21 cellular contexts compared by ENCODE assay signal in the genomic region with DNA sequence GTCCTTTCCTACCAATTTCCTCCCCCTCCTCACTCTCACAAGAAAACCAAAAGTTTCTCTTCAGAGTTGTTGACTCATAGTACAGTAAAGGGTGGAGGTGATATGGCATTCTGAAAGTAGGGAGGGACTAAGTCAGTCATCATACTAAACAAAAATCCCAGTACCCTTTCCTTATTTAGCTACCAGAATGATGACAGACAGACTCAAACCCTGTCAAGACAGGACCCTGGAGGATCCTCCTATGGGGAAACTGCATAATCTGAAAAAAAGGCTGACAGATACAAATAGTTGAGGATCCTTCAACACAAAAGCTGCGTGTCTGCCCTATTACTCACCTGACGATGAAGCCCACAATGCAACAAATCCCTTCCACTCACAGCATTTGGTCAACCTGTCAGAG. TPM values are rescaled to one million over a fixed set of nuclear protein-coding genes. Genes with fewer than 3 reads are reported as not detected.
DNase-seq lines count a peak whose midpoint lies in the region; ATAC-seq, FAIRE-seq and TF ChIP-seq lines count a peak whose summit lies in the region.
"Had no signal": no experiment of that assay in that cellular context is flagged by ENCODE, and none has a peak within 500 bp of the region (broad histone marks: within the 10 kb centered on the region; RNA-seq: fewer than 3 reads in every experiment).

No MANE protein-coding gene starts in this region.

- TF ChIP-seq CTCF in RWPE2 (IDR thresholded peaks at IDR 0.05; ENCODE audit: poor library complexity, severe bottlenecking) (no peak), foreskin keratinocyte (conservative IDR thresholded peaks at IDR 0.05) (no peak), type B pancreatic cell (conservative IDR thresholded peaks at IDR 0.05) (no peak), GM20000 (IDR thresholded peaks at IDR 0.05; ENCODE audit: extremely low read depth, missing control alignments) (no peak), brain microvascular endothelial cell (IDR thresholded peaks at IDR 0.05; ENCODE audit: low read depth, low read length, missing control alignments) (no peak)

- peaks cover 12% of the 10 kb centered on the region for H3K4me1 Mint-ChIP-seq in activated naive CD8-positive, alpha-beta T cell treated with anti-CD3 and anti-CD28 coated beads, Interleukin-2, amount 50 U/mL, for 24 hours
- H3K4me1 Mint-ChIP-seq in activated naive CD8-positive, alpha-beta T cell treated with anti-CD3 and anti-CD28 coated beads for 36 hours, result peaks cover 3% of the 10 kb centered on the region
- H3K4me1 Mint-ChIP-seq in type B pancreatic cell (ENCODE audit: unreplicated experiment), result no peaks in the 10 kb centered on the region

- no peak for TF ChIP-seq POLR2A in H54 (IDR thresholded peaks at IDR 0.05; ENCODE audit: low read depth, low read length)

- no peaks in the 10 kb centered on the region for H3K36me3 ChIP-seq in RWPE2 (ENCODE audit: low read depth)
- H3K36me3 ChIP-seq in brain microvascular endothelial cell (replicated peaks), result no peaks in the 10 kb centered on the region

- H3K27ac ChIP-seq in RWPE2 (ENCODE audit: poor library complexity, severe bottlenecking) (no peak overlapping the region), foreskin keratinocyte (peak overlapping the region; percentile 71), brain microvascular endothelial cell (no peak overlapping the region)

- peaks cover 19% of the 10 kb centered on the region for H3K9me3 Mint-ChIP-seq in activated naive CD8-positive, alpha-beta T cell treated with anti-CD3 and anti-CD28 coated beads, Interleukin-2, amount 50 U/mL, for 24 hours
- peaks cover 16% of the 10 kb centered on the region for H3K9me3 Mint-ChIP-seq in activated naive CD8-positive, alpha-beta T cell treated with anti-CD3 and anti-CD28 coated beads for 36 hours
- H3K9me3 Mint-ChIP-seq in type B pancreatic cell, result peaks cover 14% of the 10 kb centered on the region

- FAIRE-seq in H54 (lab: Jason Lieb, UNC), result no peak
- FAIRE-seq: G401.6, GM12891, GM19239 had no signal

- peaks cover 29% of the 10 kb centered on the region for H3K36me3 Mint-ChIP-seq in activated naive CD8-positive, alpha-beta T cell treated with anti-CD3 and anti-CD28 coated beads, Interleukin-2, amount 50 U/mL, for 24 hours (ENCODE audit: low read depth)
- peaks cover 29% of the 10 kb centered on the region for H3K36me3 Mint-ChIP-seq in activated naive CD8-positive, alpha-beta T cell treated with anti-CD3 and anti-CD28 coated beads for 36 hours
- no peaks in the 10 kb centered on the region for H3K36me3 Mint-ChIP-seq in type B pancreatic cell

- H3K27me3 ChIP-seq in RWPE2 (ENCODE audit: insufficient read depth, poor library complexity, severe bottlenecking) (no peaks in the 10 kb centered on the region), foreskin keratinocyte (no peaks in the 10 kb centered on the region), brain microvascular endothelial cell (replicated peaks) (no peaks in the 10 kb centered on the region)

- H3K27me3 Mint-ChIP-seq in activated naive CD8-positive, alpha-beta T cell treated with anti-CD3 and anti-CD28 coated beads, Interleukin-2, amount 50 U/mL, for 24 hours, result no peaks in the 10 kb centered on the region
- H3K27me3 Mint-ChIP-seq in activated naive CD8-positive, alpha-beta T cell treated with anti-CD3 and anti-CD28 coated beads for 36 hours, result no peaks in the 10 kb centered on the region
- H3K27me3 Mint-ChIP-seq in type B pancreatic cell, result no peaks in the 10 kb centered on the region

- H3K27ac Mint-ChIP-seq in activated naive CD8-positive, alpha-beta T cell treated with anti-CD3 and anti-CD28 coated beads, Interleukin-2, amount 50 U/mL, for 24 hours, result peak overlapping the region; percentile 34
- H3K27ac Mint-ChIP-seq in activated naive CD8-positive, alpha-beta T cell treated with anti-CD3 and anti-CD28 coated beads for 36 hours, result no peak overlapping the region
- H3K27ac Mint-ChIP-seq in type B pancreatic cell, result peak overlapping the region; percentile 90

- no peak overlapping the region for H3K4me3 Mint-ChIP-seq in activated naive CD8-positive, alpha-beta T cell treated with anti-CD3 and anti-CD28 coated beads, Interleukin-2, amount 50 U/mL, for 24 hours
- no peak overlapping the region for H3K4me3 Mint-ChIP-seq in activated naive CD8-positive, alpha-beta T cell treated with anti-CD3 and anti-CD28 coated beads for 36 hours
- no peak overlapping the region for H3K4me3 Mint-ChIP-seq in type B pancreatic cell
- H3K4me3 Mint-ChIP-seq: CD4-positive, CD25-positive, alpha-beta regulatory T cell had no signal

- peak; percentile 43 for ATAC-seq in activated naive CD8-positive, alpha-beta T cell treated with anti-CD3 and anti-CD28 coated beads, Interleukin-2, amount 50 U/mL, for 24 hours
- ATAC-seq in RWPE2 (ENCODE audit: low read depth), result peak; percentile 23; the same call in 2 of the 3 replicates
- ATAC-seq in foreskin keratinocyte, result peak; percentile 93

- no peak for DNase-seq in activated naive CD8-positive, alpha-beta T cell treated with anti-CD3 and anti-CD28 coated beads, Interleukin-2, amount 50 U/mL, for 24 hours
- DNase-seq in activated naive CD8-positive, alpha-beta T cell treated with anti-CD3 and anti-CD28 coated beads for 36 hours, result no peak
- DNase-seq in RWPE2 (ENCODE audit: low spot score) (no peak), foreskin keratinocyte (peak; percentile 86 to 96), type B pancreatic cell (ENCODE audit: extremely low spot score, unreplicated experiment) (no peak), H54 (ENCODE audit: insufficient read length, low spot score) (no peak), GM20000 (ENCODE audit: low spot score) (no peak), brain microvascular endothelial cell (no peak)
- DNase-seq: ACHN; CD4-positive, CD25-positive, alpha-beta regulatory T cell; DMS79; KBM-7; NCI-H1092; NCI-H1694; NCI-H2107; NCI-H345; NCI-H69 had no signal

- in situ Hi-C loops in brain microvascular endothelial cell (cut with HindIII; ENCODE audit: low pct_ligation_motif_present, low sequenced_read_pairs), result no loop called here

- H3K4me3 ChIP-seq in RWPE2 (ENCODE audit: severe bottlenecking) (no peak overlapping the region), brain microvascular endothelial cell (ENCODE audit: low read depth, low read length) (no peak overlapping the region)

- H3K4me1 ChIP-seq in RWPE2 (ENCODE audit: insufficient read depth, poor library complexity, severe bottlenecking) (no peaks in the 10 kb centered on the region), foreskin keratinocyte (peaks cover 14% of the 10 kb centered on the region)

- H3K9me3 ChIP-seq in RWPE2 (ENCODE audit: severe bottlenecking), result no peaks in the 10 kb centered on the region

RNA-seq across cellular contexts. Expression of gene CYSLTR2, which starts 55.5 kb away (rescaled TPM):
- total RNA-seq in activated naive CD8-positive, alpha-beta T cell treated with anti-CD3 and anti-CD28 coated beads for 36 hours, result 1 to 10 TPM; 2.1 to 2.8 TPM
- not detected in 2 replicates for total RNA-seq in foreskin keratinocyte
- not detected in 2 replicates for polyA plus RNA-seq in foreskin keratinocyte
- 4.7 and 6.1 TPM in 2 replicates for total RNA-seq in type B pancreatic cell (ENCODE audit: low replicate concordance)
- total RNA-seq: MCF 10A had no signal

Comparison
In these comparisons a context has a peak if more than half of its experiments do, and no peak if none do; other contexts are left out.
1. ATAC-seq: peak in every context shown above with its lines; median percentile 93 in foreskin keratinocyte; 43 in activated naive CD8-positive, alpha-beta T cell treated with anti-CD3 and anti-CD28 coated beads, Interleukin-2, amount 50 U/mL, for 24 hours; 23 in RWPE2.
2. DNase-seq: peak in foreskin keratinocyte (2 of 2); none in activated naive CD8-positive, alpha-beta T cell treated with anti-CD3 and anti-CD28 coated beads, Interleukin-2, amount 50 U/mL, for 24 hours (single experiment), activated naive CD8-positive, alpha-beta T cell treated with anti-CD3 and anti-CD28 coated beads for 36 hours (single experiment), RWPE2 (single experiment), type B pancreatic cell (single experiment), H54 (single experiment), GM20000 (single experiment) and brain microvascular endothelial cell (single experiment).